ENCODE assay signal across 14 cellular contexts in the genomic region with DNA sequence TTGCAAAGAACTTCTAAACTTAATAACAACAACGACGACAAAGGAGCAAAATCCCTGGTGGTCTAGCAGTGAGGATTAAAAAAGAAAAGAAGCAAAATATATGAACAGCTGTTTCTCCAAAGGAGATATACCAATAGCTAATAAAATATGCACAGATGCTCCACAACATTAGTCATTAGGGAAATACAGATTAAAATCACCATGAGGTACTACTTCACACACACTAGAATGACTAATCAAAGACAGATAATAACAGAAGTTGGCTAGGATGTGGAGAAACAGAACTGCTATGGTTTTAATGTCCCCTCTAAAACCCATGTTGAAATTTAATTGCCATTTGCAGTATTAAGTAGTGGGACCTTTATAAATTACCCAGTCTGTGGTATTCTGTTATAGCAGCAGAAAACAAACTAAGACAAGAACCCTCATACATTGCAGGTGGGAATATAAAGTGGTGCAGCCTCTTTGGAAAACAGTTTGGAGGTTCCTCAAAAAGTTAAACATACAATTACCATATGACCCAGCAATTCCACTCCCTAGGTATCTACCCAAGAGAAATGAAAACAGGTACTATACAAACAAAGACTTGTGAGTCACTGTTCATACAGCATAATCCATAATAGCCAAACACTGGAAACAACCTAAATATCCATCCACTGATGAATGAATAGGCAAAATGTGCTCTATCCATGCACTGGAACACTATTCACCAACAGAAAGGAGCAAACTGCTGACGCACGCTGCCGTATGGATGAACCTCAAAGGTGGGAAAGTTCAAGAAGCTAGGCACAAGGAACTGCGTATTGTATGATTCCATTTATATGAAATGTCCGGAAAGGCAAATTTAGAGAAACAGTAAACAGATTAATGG. TPM values are rescaled to one million over a fixed set of nuclear protein-coding genes. Genes with fewer than 3 reads are reported as not detected.
DNase-seq lines count a peak whose midpoint lies in the region; ATAC-seq and TF ChIP-seq lines count a peak whose summit lies in the region.
"Had no signal": no experiment of that assay in that cellular context is flagged by ENCODE, and none has a peak within 500 bp of the region (broad histone marks: within the 10 kb centered on the region; RNA-seq: fewer than 3 reads in every experiment).

No MANE protein-coding gene starts in this region.

- no peak for TF ChIP-seq CTCF in PC-9 (conservative IDR thresholded peaks at IDR 0.05)
- no peak for TF ChIP-seq CTCF in esophagus squamous epithelium (IDR thresholded peaks at IDR 0.05)
- TF ChIP-seq CTCF in transverse colon (IDR thresholded peaks at IDR 0.05) = no peak

- no peaks in the 10 kb centered on the region for H3K27me3 ChIP-seq in PC-9 (ENCODE audit: insufficient read depth, low read depth)
- no peaks in the 10 kb centered on the region for H3K27me3 ChIP-seq in esophagus squamous epithelium
- H3K27me3 ChIP-seq in transverse colon = no peaks in the 10 kb centered on the region
- H3K27me3 ChIP-seq: BE2C had no signal

- no peaks in the 10 kb centered on the region for H3K27me3 Mint-ChIP-seq in activated naive CD8-positive, alpha-beta T cell treated with anti-CD3 and anti-CD28 coated beads, Interleukin-2, amount 50 U/mL, for 24 hours
- H3K27me3 Mint-ChIP-seq in activated naive CD8-positive, alpha-beta T cell treated with anti-CD3 and anti-CD28 coated beads for 36 hours = no peaks in the 10 kb centered on the region
- no peaks in the 10 kb centered on the region for H3K27me3 Mint-ChIP-seq in activated naive CD4-positive, alpha-beta T cell treated with anti-CD3 and anti-CD28 coated beads, Interleukin-2, amount 10 ng/mL, durations not matched to agents 7 days and 5 days

- H3K4me2 ChIP-seq in PC-9 = peak overlapping the region; percentile 21

- H3F3A ChIP-seq in PC-9 (ENCODE audit: insufficient read depth, low read depth) = peaks cover 35% of the 10 kb centered on the region

- WGBS in esophagus squamous epithelium, 2 donors = 59 to 78% methylated on average over 7 of the region's 7 CpGs
- 88 to 90% methylated on average over 7 of the region's 7 CpGs for WGBS in transverse colon (ENCODE audit: low coverage in 1 of 2), 2 donors

- CTCF ChIA-PET in PC-9 (lab: Charles Lee) = no interaction called here
- CTCF ChIA-PET in activated naive CD4-positive, alpha-beta T cell treated with anti-CD3 and anti-CD28 coated beads, Interleukin-2, amount 10 ng/mL, durations not matched to agents 7 days and 5 days (lab: Charles Lee) = interaction anchor here (0.8 kb wide), 1 partner anchor 10 kb away, joined by 4 read pairs; no protein-coding TSS in a partner anchor

- peaks cover 27% of the 10 kb centered on the region for H3K4me1 Mint-ChIP-seq in activated naive CD8-positive, alpha-beta T cell treated with anti-CD3 and anti-CD28 coated beads, Interleukin-2, amount 50 U/mL, for 24 hours
- peaks cover 18% of the 10 kb centered on the region for H3K4me1 Mint-ChIP-seq in activated naive CD8-positive, alpha-beta T cell treated with anti-CD3 and anti-CD28 coated beads for 36 hours
- peaks cover 14% of the 10 kb centered on the region for H3K4me1 Mint-ChIP-seq in activated naive CD4-positive, alpha-beta T cell treated with anti-CD3 and anti-CD28 coated beads, Interleukin-2, amount 10 ng/mL, durations not matched to agents 7 days and 5 days

- TF ChIP-seq EP300 in transverse colon (IDR thresholded peaks at IDR 0.05; ENCODE audit: low read depth) = no peak

- no peaks in the 10 kb centered on the region for H3K9me3 Mint-ChIP-seq in activated naive CD8-positive, alpha-beta T cell treated with anti-CD3 and anti-CD28 coated beads, Interleukin-2, amount 50 U/mL, for 24 hours
- no peaks in the 10 kb centered on the region for H3K9me3 Mint-ChIP-seq in activated naive CD8-positive, alpha-beta T cell treated with anti-CD3 and anti-CD28 coated beads for 36 hours
- no peaks in the 10 kb centered on the region for H3K9me3 Mint-ChIP-seq in activated naive CD4-positive, alpha-beta T cell treated with anti-CD3 and anti-CD28 coated beads, Interleukin-2, amount 10 ng/mL, durations not matched to agents 7 days and 5 days

- H3K27ac Mint-ChIP-seq in activated naive CD8-positive, alpha-beta T cell treated with anti-CD3 and anti-CD28 coated beads, Interleukin-2, amount 50 U/mL, for 24 hours = no peak overlapping the region
- no peak overlapping the region for H3K27ac Mint-ChIP-seq in activated naive CD8-positive, alpha-beta T cell treated with anti-CD3 and anti-CD28 coated beads for 36 hours
- H3K27ac Mint-ChIP-seq in activated naive CD4-positive, alpha-beta T cell treated with anti-CD3 and anti-CD28 coated beads, Interleukin-2, amount 10 ng/mL, durations not matched to agents 7 days and 5 days = no peak overlapping the region

- no peak overlapping the region for H3K4me3 Mint-ChIP-seq in activated naive CD8-positive, alpha-beta T cell treated with anti-CD3 and anti-CD28 coated beads, Interleukin-2, amount 50 U/mL, for 24 hours
- no peak overlapping the region for H3K4me3 Mint-ChIP-seq in activated naive CD8-positive, alpha-beta T cell treated with anti-CD3 and anti-CD28 coated beads for 36 hours
- H3K4me3 Mint-ChIP-seq in activated naive CD4-positive, alpha-beta T cell treated with anti-CD3 and anti-CD28 coated beads, Interleukin-2, amount 10 ng/mL, durations not matched to agents 7 days and 5 days = no peak overlapping the region

- TF ChIP-seq POLR2A in esophagus squamous epithelium (IDR thresholded peaks at IDR 0.05) (no peak), transverse colon (IDR thresholded peaks at IDR 0.05) (no peak)

- H3K4me3 ChIP-seq in PC-9 = no peak overlapping the region
- no peak overlapping the region for H3K4me3 ChIP-seq in esophagus squamous epithelium
- H3K4me3 ChIP-seq in transverse colon = no peak overlapping the region

- no TSS peak for BruUV-seq in PC-9 (replicated peaks; lab: Mats Ljungman, UMichigan)

- no peaks in the 10 kb centered on the region for H4K20me1 ChIP-seq in PC-9 (ENCODE audit: insufficient read depth)

- peak overlapping the region; percentile 90 for H3K27ac ChIP-seq in PC-9
- peak overlapping the region; percentile 37 to 74 (median 62) for H3K27ac ChIP-seq in esophagus squamous epithelium
- H3K27ac ChIP-seq in transverse colon = peak overlapping the region; percentile 23 to 99 (median 58)
- H3K27ac ChIP-seq: HL-60 had no signal

- no peak for DNase-seq in activated naive CD8-positive, alpha-beta T cell treated with anti-CD3 and anti-CD28 coated beads, Interleukin-2, amount 50 U/mL, for 24 hours
- no peak for DNase-seq in activated naive CD8-positive, alpha-beta T cell treated with anti-CD3 and anti-CD28 coated beads for 36 hours
- peak in 1 of 2 experiments; percentile 90 for DNase-seq in PC-9
- DNase-seq in esophagus squamous epithelium (lab: John Stamatoyannopoulos, UW) = no peak
- peak; percentile 7 for DNase-seq in transverse colon
- DNase-seq in activated naive CD4-positive, alpha-beta T cell treated with anti-CD3 and anti-CD28 coated beads, Interleukin-2, amount 10 ng/mL, durations not matched to agents 7 days and 5 days = no peak
- no peak for DNase-seq in amygdala (lab: John Stamatoyannopoulos, UW)
- DNase-seq: activated CD4-positive, alpha-beta T cell treated with anti-CD3 and anti-CD28 coated beads, Interleukin-2, amount 50 U/mL, for 48 hours; activated naive CD4-positive, alpha-beta T cell treated with anti-CD3 and anti-CD28 coated beads, Interleukin-2, amount 50 U/mL, for 16 hours; BE2C; NCI-H526; SW 1271 had no signal

- no peaks in the 10 kb centered on the region for H3K79me2 ChIP-seq in PC-9 (ENCODE audit: low read depth)

- in situ Hi-C loops in transverse colon (cut with MboI; ENCODE audit: low pct_ligation_motif_present in 1 of 4, low pct_unique_long_range_greater_than_20kb in 1 of 4, low sequenced_read_pairs in 3 of 4) = no loop called here

- H3K36me3 ChIP-seq in PC-9 (ENCODE audit: low read depth) = no peaks in the 10 kb centered on the region
- H3K36me3 ChIP-seq in esophagus squamous epithelium = no peaks in the 10 kb centered on the region
- H3K36me3 ChIP-seq in transverse colon = no peaks in the 10 kb centered on the region
- H3K36me3 ChIP-seq: BE2C had no signal

- peak; percentile 33 for ATAC-seq in activated naive CD8-positive, alpha-beta T cell treated with anti-CD3 and anti-CD28 coated beads, Interleukin-2, amount 50 U/mL, for 24 hours
- no peak for ATAC-seq in HG02571 (IDR thresholded peaks at IDR 0.05; ENCODE audit: unreplicated experiment)

- H3K36me3 Mint-ChIP-seq in activated naive CD8-positive, alpha-beta T cell treated with anti-CD3 and anti-CD28 coated beads, Interleukin-2, amount 50 U/mL, for 24 hours (ENCODE audit: low read depth) = no peaks in the 10 kb centered on the region
- no peaks in the 10 kb centered on the region for H3K36me3 Mint-ChIP-seq in activated naive CD8-positive, alpha-beta T cell treated with anti-CD3 and anti-CD28 coated beads for 36 hours
- H3K36me3 Mint-ChIP-seq in activated naive CD4-positive, alpha-beta T cell treated with anti-CD3 and anti-CD28 coated beads, Interleukin-2, amount 10 ng/mL, durations not matched to agents 7 days and 5 days = no peaks in the 10 kb centered on the region

- no peak overlapping the region for H2AFZ ChIP-seq in PC-9

- H3K9me3 ChIP-seq in PC-9 (ENCODE audit: insufficient read depth, low read depth) = peaks cover 5% of the 10 kb centered on the region; the same call in 1 of the 2 replicates
- no peaks in the 10 kb centered on the region for H3K9me3 ChIP-seq in esophagus squamous epithelium
- H3K9me3 ChIP-seq in transverse colon = no peaks in the 10 kb centered on the region
- H3K9me3 ChIP-seq: BE2C had no signal

- H3K9me2 ChIP-seq in PC-9 (ENCODE audit: insufficient read depth) = no peaks in the 10 kb centered on the region

- POLR2A ChIA-PET in PC-9 (lab: Charles Lee; ENCODE audit: unreplicated experiment) = no interaction called here

- intact Hi-C loops in PC-9 (cut with micrococcal nuclease; ENCODE audit: unreplicated experiment) = no loop called here
- intact Hi-C loops in esophagus squamous epithelium (cut with DNase I) = no loop called here
- intact Hi-C loops in transverse colon (cut with DNase I; ENCODE audit: low total_unique reads) = no loop called here

- H3K4me1 ChIP-seq in PC-9 (replicated peaks; ENCODE audit: insufficient read depth) = peaks cover 44% of the 10 kb centered on the region
- peaks cover 16 to 31% (median 16%) of the 10 kb centered on the region in 3 donors for H3K4me1 ChIP-seq in esophagus squamous epithelium
- H3K4me1 ChIP-seq in transverse colon = peaks cover 10 to 51% (median 28%) of the 10 kb centered on the region in 4 donors
- H3K4me1 ChIP-seq: BE2C had no signal

RNA-seq across cellular contexts. Expression of a gene that starts 11.4 kb away (rescaled TPM):
- total RNA-seq in activated naive CD8-positive, alpha-beta T cell treated with anti-CD3 and anti-CD28 coated beads for 36 hours = 1 to 10 TPM; 8.7 to 8.9 TPM
- total RNA-seq in PC-9 (2021) (10.3 and 18.4 TPM in 2 replicates), esophagus squamous epithelium (100 to 1,000 TPM; 222 to 415 (median 252) TPM), transverse colon (100 to 1,000 TPM; 469 to 701 (median 567) TPM)

RNA-seq across cellular contexts. Expression of a gene that starts 51.6 kb away (rescaled TPM):
- total RNA-seq in activated naive CD8-positive, alpha-beta T cell treated with anti-CD3 and anti-CD28 coated beads for 36 hours = 10 to 100 TPM; 45.9 to 46.9 TPM
- total RNA-seq in PC-9 (2021) = 106 and 159 TPM in 2 replicates
- total RNA-seq in esophagus squamous epithelium = 10 to 100 TPM; 50.9 to 83.0 (median 65.5) TPM
- total RNA-seq in transverse colon = 100 to 1,000 TPM; 125 to 252 (median 184) TPM

Comparison
In these comparisons a context has a peak if more than half of its experiments do, and no peak if none do; other contexts are left out.
1. RNA of a gene that starts 11.4 kb away (total RNA-seq): 469 to 701 TPM in transverse colon and 222 to 415 TPM in esophagus squamous epithelium; 10.3 to 18.4 TPM in PC-9 and 8.7 to 8.9 TPM in activated naive CD8-positive, alpha-beta T cell treated with anti-CD3 and anti-CD28 coated beads for 36 hours; every median in the first group is over 10 times any median in the second.
2. Peak in every context shown above with its lines, with median percentiles within 50 percentile points of each other: H3K27ac ChIP-seq.